Comparison of ENCODE assay signal across 21 cellular contexts in the genomic region with DNA sequence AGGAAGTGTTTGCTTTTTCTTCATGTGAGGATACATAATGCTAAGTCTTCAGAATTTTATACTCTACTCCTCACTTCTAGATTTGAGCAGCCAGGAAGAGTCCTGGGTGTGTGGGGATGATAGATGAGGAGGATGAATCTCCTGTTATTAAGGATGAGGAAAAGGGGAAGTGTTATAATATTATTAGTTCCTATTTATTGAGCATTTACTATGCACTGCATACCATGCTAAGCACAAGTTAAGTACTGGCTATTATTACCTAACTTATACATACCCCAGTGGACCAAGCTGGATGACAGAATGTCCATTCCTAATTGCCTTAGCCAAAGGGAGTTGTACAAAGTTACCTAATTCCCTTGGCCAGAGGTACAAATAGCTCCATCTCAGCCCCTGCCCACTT.
"Had no signal": no experiment of that assay in that cellular context is flagged by ENCODE, and none has a peak within 500 bp of the region (broad histone marks: within the 10 kb centered on the region; RNA-seq: fewer than 3 reads in every experiment).

No MANE protein-coding gene starts in this region.

- ATAC-seq: activated CD4-positive, CD25-positive, alpha-beta regulatory T cell treated with anti-CD3 and anti-CD28 coated beads, Interleukin-2, amount 50 U/mL, for 24 hours; activated T-helper 17 cell treated with anti-CD3 and anti-CD28 coated beads, Interleukin-2, amount 50 U/mL, for 72 hours; lower lobe of right lung; naive thymus-derived CD4-positive, alpha-beta T cell had no signal

- H3K4me3 Mint-ChIP-seq: activated CD4-positive, alpha-beta T cell treated with anti-CD3 and anti-CD28 coated beads, Interleukin-2, amount 10 ng/mL, durations not matched to agents 24 days and 14 days; activated naive CD8-positive, alpha-beta T cell; activated T-helper 17 cell treated with anti-CD3 and anti-CD28 coated beads, Interleukin-2, amount 50 U/mL, for 72 hours had no signal

- H3K27ac Mint-ChIP-seq: activated CD4-positive, alpha-beta T cell treated with anti-CD3 and anti-CD28 coated beads, Interleukin-2, amount 10 ng/mL, durations not matched to agents 24 days and 14 days; activated naive CD8-positive, alpha-beta T cell; activated T-helper 17 cell treated with anti-CD3 and anti-CD28 coated beads, Interleukin-2, amount 50 U/mL, for 72 hours had no signal

- H3K36me3 ChIP-seq: esophagus muscularis mucosa, gastrocnemius medialis, lower lobe of right lung, prostate gland, spleen, upper lobe of left lung had no signal

- H3K27me3 ChIP-seq: esophagus muscularis mucosa, gastrocnemius medialis, testis, upper lobe of left lung had no signal

- H3K27ac ChIP-seq: coronary artery, esophagus muscularis mucosa, gastrocnemius medialis, lower lobe of right lung, spleen, testis, upper lobe of left lung had no signal

- H3K4me1 ChIP-seq: prostate gland, testis, upper lobe of left lung had no signal

- H3K36me3 Mint-ChIP-seq: activated naive CD8-positive, alpha-beta T cell had no signal

- H3K4me1 Mint-ChIP-seq: activated CD4-positive, alpha-beta T cell treated with anti-CD3 and anti-CD28 coated beads, Interleukin-2, amount 10 ng/mL, durations not matched to agents 24 days and 14 days; activated T-helper 17 cell treated with anti-CD3 and anti-CD28 coated beads, Interleukin-2, amount 50 U/mL, for 72 hours had no signal

- H3K9me3 ChIP-seq: esophagus muscularis mucosa, gastrocnemius medialis, lower lobe of right lung, prostate gland, spleen, testis, upper lobe of left lung had no signal

- H3K9me3 Mint-ChIP-seq: activated CD4-positive, alpha-beta T cell treated with anti-CD3 and anti-CD28 coated beads, Interleukin-2, amount 10 ng/mL, durations not matched to agents 24 days and 14 days; activated T-helper 17 cell treated with anti-CD3 and anti-CD28 coated beads, Interleukin-2, amount 50 U/mL, for 72 hours had no signal

- H3K4me3 ChIP-seq: coronary artery, esophagus muscularis mucosa, gastrocnemius medialis, lower lobe of right lung, prostate gland, spleen, testis, upper lobe of left lung had no signal

- DNase-seq: activated CD4-positive, alpha-beta T cell treated with anti-CD3 and anti-CD28 coated beads, Interleukin-2, amount 10 ng/mL, durations not matched to agents 24 days and 14 days; activated naive CD4-positive, alpha-beta T cell; activated T-cell treated with anti-CD3 and anti-CD28 coated beads, Interleukin-2, amount 50 U/mL, for 1 hour; amniotic stem cell; cerebellar nuclear complex; gastrocnemius medialis; hypothalamus; left colon; lower lobe of right lung; naive thymus-derived CD4-positive, alpha-beta T cell; spleen; stimulated activated CD4-positive, alpha-beta T cell treated with anti-CD3 and anti-CD28 coated beads, Interleukin-4, amount 100 ng/mL, for 1 hour; stimulated activated naive CD4-positive, alpha-beta T cell; testis; upper lobe of left lung had no signal
